ENCODE assay signal across 1 cellular context in genomic region chr6:106684011-106684410, GRCh38.
TF ChIP-seq lines count a peak whose summit lies in the region.

No MANE protein-coding gene starts in this region.

TF ChIP-seq in H1, 55 proteins besides CTCF, POLR2A, EP300 and RAD21:
- TF ChIP-seq PHF8 (conservative IDR thresholded peaks at IDR 0.05; ENCODE audit: low read depth, low read length) (no peak), TEAD4 (IDR thresholded peaks at IDR 0.05; ENCODE audit: low read depth, low read length) (no peak), HDAC2 (IDR thresholded peaks at IDR 0.05; ENCODE audit: borderline replicate concordance in 1 of 2, low read depth in 2 of 2, low read length in 2 of 2) (no peak), RBBP5 (IDR thresholded peaks at IDR 0.05; ENCODE audit: borderline replicate concordance, low read depth, low read length) (no peak), JUND (IDR thresholded peaks at IDR 0.05; ENCODE audit: low read length) (no peak), EGR1 (IDR thresholded peaks at IDR 0.05; ENCODE audit: borderline replicate concordance, low read depth, low read length) (no peak), POLR2AphosphoS5 (IDR thresholded peaks at IDR 0.05; ENCODE audit: low read depth, low read length) (no peak), RXRA (IDR thresholded peaks at IDR 0.05; ENCODE audit: insufficient read depth, low read depth, low read length) (no peak), TAF1 (IDR thresholded peaks at IDR 0.05; ENCODE audit: low read depth, low read length) (no peak), CHD2 (IDR thresholded peaks at IDR 0.05; ENCODE audit: low read length) (no peak), SP2 (IDR thresholded peaks at IDR 0.05; ENCODE audit: low read length) (no peak)
TF ChIP-seq in H1: peak in this region for 0.
